8 cellular contexts compared by ENCODE assay signal in genomic region chr15:34338347-34338746, GRCh38. TPM values are rescaled to one million over a fixed set of nuclear protein-coding genes. Genes with fewer than 3 reads are reported as not detected.
A peak's percentile ranks its signal among the peaks of the same experiment; 100 is the strongest.
DNase-seq lines count a peak whose midpoint lies in the region; ATAC-seq and TF ChIP-seq lines count a peak whose summit lies in the region.

No MANE protein-coding gene starts in this region.

- TF ChIP-seq CTCF in CD14-positive monocyte (IDR thresholded peaks at IDR 0.05) = no peak

- intact Hi-C loops in CD14-positive monocyte (cut with micrococcal nuclease) = loop anchor here (5.0 to 10.0 kb wide), 4 partner anchors 114 to 646 kb away; partner anchors contain the start of genes EMC4 (in 1 of the 2), EMC7 (in 1 of the 2), PGBD4 (in 1 of the 2) and ZNF770 (in 1 of the 2)

- no peak overlapping the region for H3K27ac Mint-ChIP-seq in activated CD4-positive, alpha-beta T cell treated with anti-CD3 and anti-CD28 coated beads, Interleukin-2, amount 10 ng/mL, durations not matched to agents 7 days and 5 days
- no peak overlapping the region for H3K27ac Mint-ChIP-seq in activated naive CD8-positive, alpha-beta T cell treated with anti-CD3 and anti-CD28 coated beads, Interleukin-2, amount 10 ng/mL, durations not matched to agents 7 days and 5 days
- H3K27ac Mint-ChIP-seq in immature natural killer cell = peak overlapping the region in 1 of 6 donors; percentile 85
- peak overlapping the region in 1 of 7 donors; percentile 30 for H3K27ac Mint-ChIP-seq in CD14-positive monocyte

- peak overlapping the region; percentile 95 for H3K4me3 Mint-ChIP-seq in activated CD4-positive, alpha-beta T cell treated with anti-CD3 and anti-CD28 coated beads, Interleukin-2, amount 10 ng/mL, durations not matched to agents 7 days and 5 days
- H3K4me3 Mint-ChIP-seq in activated naive CD8-positive, alpha-beta T cell treated with anti-CD3 and anti-CD28 coated beads, Interleukin-2, amount 10 ng/mL, durations not matched to agents 7 days and 5 days = peak overlapping the region; percentile 82
- H3K4me3 Mint-ChIP-seq in immature natural killer cell (peak overlapping the region; percentile 45 to 98 (median 80)), CD14-positive monocyte (peak overlapping the region in 1 of 2 donors; percentile 79)

- POLR2A ChIA-PET in activated CD4-positive, alpha-beta T cell treated with anti-CD3 and anti-CD28 coated beads, Interleukin-2, amount 10 ng/mL, durations not matched to agents 7 days and 5 days (lab: Charles Lee) = interaction anchor here (0.6 kb wide), 1 partner anchor 30 kb away, joined by 3 read pairs; no protein-coding TSS in a partner anchor
- POLR2A ChIA-PET in activated naive CD8-positive, alpha-beta T cell treated with anti-CD3 and anti-CD28 coated beads, Interleukin-2, amount 10 ng/mL, durations not matched to agents 7 days and 5 days (lab: Charles Lee) = interaction anchor here (0.8 to 5.3 kb wide), 11 partner anchors 11 to 245 kb away, joined by 3 to 66 read pairs (median 4); partner anchors contain the start of genes GOLGA8B, KATNBL1 and LPCAT4

- H3K36me3 Mint-ChIP-seq in activated CD4-positive, alpha-beta T cell treated with anti-CD3 and anti-CD28 coated beads, Interleukin-2, amount 10 ng/mL, durations not matched to agents 7 days and 5 days (ENCODE audit: low read depth) = peaks cover 32% of the 10 kb centered on the region
- H3K36me3 Mint-ChIP-seq in activated naive CD8-positive, alpha-beta T cell treated with anti-CD3 and anti-CD28 coated beads, Interleukin-2, amount 10 ng/mL, durations not matched to agents 7 days and 5 days = peaks cover 21% of the 10 kb centered on the region
- H3K36me3 Mint-ChIP-seq in immature natural killer cell = peaks cover 6 to 10% (median 10%) of the 10 kb centered on the region in 3 donors
- H3K36me3 Mint-ChIP-seq in CD14-positive monocyte = peaks cover 20 to 30% of the 10 kb centered on the region in 2 donors

- H3K4me1 Mint-ChIP-seq in activated CD4-positive, alpha-beta T cell treated with anti-CD3 and anti-CD28 coated beads, Interleukin-2, amount 10 ng/mL, durations not matched to agents 7 days and 5 days = peaks cover 56% of the 10 kb centered on the region
- peaks cover 40% of the 10 kb centered on the region for H3K4me1 Mint-ChIP-seq in activated naive CD8-positive, alpha-beta T cell treated with anti-CD3 and anti-CD28 coated beads, Interleukin-2, amount 10 ng/mL, durations not matched to agents 7 days and 5 days
- H3K4me1 Mint-ChIP-seq in immature natural killer cell (peaks cover 56 to 62% of the 10 kb centered on the region in 2 donors), CD14-positive monocyte (peaks cover 52% of the 10 kb centered on the region)

- CTCF ChIA-PET in activated CD4-positive, alpha-beta T cell treated with anti-CD3 and anti-CD28 coated beads, Interleukin-2, amount 10 ng/mL, durations not matched to agents 7 days and 5 days (lab: Charles Lee) = interaction anchor here (0.6 to 2.9 kb wide), 5 partner anchors 10 to 249 kb away, joined by 3 to 14 read pairs (median 5); partner anchors contain the start of gene LPCAT4

- peak overlapping the region; percentile 97 for H3K27ac ChIP-seq in substantia nigra (ENCODE audit: low read depth, low read length, poor library complexity, severe bottlenecking)

- no peak for DNase-seq in activated CD4-positive, alpha-beta T cell treated with anti-CD3 and anti-CD28 coated beads, Interleukin-2, amount 10 ng/mL, durations not matched to agents 7 days and 5 days
- DNase-seq in activated CD4-positive, alpha-beta T cell treated with anti-CD3 and anti-CD28 coated beads for 48 hours = no peak
- DNase-seq in activated naive CD8-positive, alpha-beta T cell treated with anti-CD3 and anti-CD28 coated beads, Interleukin-2, amount 10 ng/mL, durations not matched to agents 7 days and 5 days = no peak
- DNase-seq in immature natural killer cell (no peak), substantia nigra (lab: John Stamatoyannopoulos, UW) (peak in 1 of 49 donors; percentile 26), RPMI8226 (no peak), CD14-positive monocyte (ENCODE audit: low spot score) (no peak), KG1 (lab: John Stamatoyannopoulos, UW) (no peak)

- no peaks in the 10 kb centered on the region for H3K9me3 Mint-ChIP-seq in activated CD4-positive, alpha-beta T cell treated with anti-CD3 and anti-CD28 coated beads, Interleukin-2, amount 10 ng/mL, durations not matched to agents 7 days and 5 days
- no peaks in the 10 kb centered on the region for H3K9me3 Mint-ChIP-seq in activated naive CD8-positive, alpha-beta T cell treated with anti-CD3 and anti-CD28 coated beads, Interleukin-2, amount 10 ng/mL, durations not matched to agents 7 days and 5 days
- H3K9me3 Mint-ChIP-seq in immature natural killer cell (no peaks in the 10 kb centered on the region), CD14-positive monocyte (peaks cover 0 to 1% (median 0%) of the 10 kb centered on the region in 7 donors)

- H3K27me3 Mint-ChIP-seq in activated CD4-positive, alpha-beta T cell treated with anti-CD3 and anti-CD28 coated beads, Interleukin-2, amount 10 ng/mL, durations not matched to agents 7 days and 5 days = no peaks in the 10 kb centered on the region
- no peaks in the 10 kb centered on the region for H3K27me3 Mint-ChIP-seq in activated naive CD8-positive, alpha-beta T cell treated with anti-CD3 and anti-CD28 coated beads, Interleukin-2, amount 10 ng/mL, durations not matched to agents 7 days and 5 days
- H3K27me3 Mint-ChIP-seq in immature natural killer cell (ENCODE audit: low read depth in 3 of 3) = peaks cover 5 to 15% (median 8%) of the 10 kb centered on the region in 3 donors
- peaks cover 0 to 2% (median 0%) of the 10 kb centered on the region in 3 donors for H3K27me3 Mint-ChIP-seq in CD14-positive monocyte (ENCODE audit: low read depth in 3 of 3)

- no peak for ATAC-seq in activated naive CD8-positive, alpha-beta T cell treated with anti-CD3 and anti-CD28 coated beads, Interleukin-2, amount 10 ng/mL, durations not matched to agents 7 days and 5 days (ENCODE audit: low read depth)

RNA-seq across cellular contexts. Expression of gene SLC12A6, which starts 0.8 kb away (rescaled TPM):
- total RNA-seq in activated CD4-positive, alpha-beta T cell treated with anti-CD3 and anti-CD28 coated beads, Interleukin-2, amount 10 ng/mL, durations not matched to agents 7 days and 5 days = 10 to 100 TPM; 32.7 to 36.7 TPM
- total RNA-seq in activated naive CD8-positive, alpha-beta T cell treated with anti-CD3 and anti-CD28 coated beads, Interleukin-2, amount 10 ng/mL, durations not matched to agents 7 days and 5 days = 10 to 100 TPM; 42.0 to 44.9 TPM
- 1 to 10 TPM in 2 of 3 donors, under 1 TPM in 1; 0.35 to 7.8 (median 3.3) TPM for polyA plus RNA-seq in immature natural killer cell
- polyA plus RNA-seq in CD14-positive monocyte = 1 to 10 TPM; 5.4 to 8.0 TPM

RNA-seq across cellular contexts. Expression of gene NOP10, which starts 4.6 kb away (rescaled TPM):
- 100 to 1,000 TPM; 162 to 207 TPM for total RNA-seq in activated CD4-positive, alpha-beta T cell treated with anti-CD3 and anti-CD28 coated beads, Interleukin-2, amount 10 ng/mL, durations not matched to agents 7 days and 5 days
- total RNA-seq in activated naive CD8-positive, alpha-beta T cell treated with anti-CD3 and anti-CD28 coated beads, Interleukin-2, amount 10 ng/mL, durations not matched to agents 7 days and 5 days = 100 to 1,000 TPM; 142 to 143 TPM
- polyA plus RNA-seq in immature natural killer cell (100 to 1,000 TPM; 350 to 457 (median 379) TPM), CD14-positive monocyte (100 to 1,000 TPM; 586 to 677 TPM)

RNA-seq across cellular contexts. Expression of gene NUTM1, which starts 4.8 kb away (rescaled TPM):
- not detected for total RNA-seq in activated CD4-positive, alpha-beta T cell treated with anti-CD3 and anti-CD28 coated beads, Interleukin-2, amount 10 ng/mL, durations not matched to agents 7 days and 5 days
- not detected for total RNA-seq in activated naive CD8-positive, alpha-beta T cell treated with anti-CD3 and anti-CD28 coated beads, Interleukin-2, amount 10 ng/mL, durations not matched to agents 7 days and 5 days
- polyA plus RNA-seq in immature natural killer cell (not detected), CD14-positive monocyte (not detected)

RNA-seq across cellular contexts. Expression of gene LPCAT4, which starts 28.6 kb away (rescaled TPM):
- 100 to 1,000 TPM in 1 of 2 experiments, 10 to 100 TPM in 1; 98.2 to 101 TPM for total RNA-seq in activated CD4-positive, alpha-beta T cell treated with anti-CD3 and anti-CD28 coated beads, Interleukin-2, amount 10 ng/mL, durations not matched to agents 7 days and 5 days
- 100 to 1,000 TPM; 112 to 119 TPM for total RNA-seq in activated naive CD8-positive, alpha-beta T cell treated with anti-CD3 and anti-CD28 coated beads, Interleukin-2, amount 10 ng/mL, durations not matched to agents 7 days and 5 days
- polyA plus RNA-seq in immature natural killer cell (1 to 10 TPM; 7.0 to 9.2 (median 7.3) TPM), CD14-positive monocyte (1 to 10 TPM; 3.3 to 4.2 TPM)
